In the genomic region with DNA sequence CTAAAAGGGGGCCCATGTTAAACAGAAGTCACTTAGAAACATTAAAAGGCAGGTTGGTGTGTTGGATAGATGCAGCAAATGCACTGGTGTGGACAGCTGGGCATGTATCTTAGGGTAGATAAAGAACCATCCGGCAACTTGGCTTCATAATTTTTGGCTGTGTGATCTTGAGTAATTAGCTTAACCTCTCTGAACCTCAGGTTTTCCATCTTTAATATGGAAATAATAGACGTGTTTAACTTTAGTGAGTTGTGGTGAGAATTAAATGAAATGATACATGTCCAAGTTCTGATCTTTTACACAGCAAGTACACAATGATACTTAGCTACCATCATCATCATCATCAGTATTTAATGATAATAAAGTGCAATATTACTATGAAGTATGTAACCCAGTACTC, we compare ENCODE assay signal across 31 cellular contexts.
DNase-seq lines count a peak whose midpoint lies in the region; ATAC-seq and TF ChIP-seq lines count a peak whose summit lies in the region.
"Had no signal": no experiment of that assay in that cellular context is flagged by ENCODE, and none has a peak within 500 bp of the region (broad histone marks: within the 10 kb centered on the region; RNA-seq: fewer than 3 reads in every experiment).

No MANE protein-coding gene starts in this region.

- no peak overlapping the region for H3K4me3 Mint-ChIP-seq in stimulated activated naive CD8-positive, alpha-beta T cell treated with anti-CD3 and anti-CD28 coated beads, Interleukin-15, Interleukin-2, amounts not matched to agents 100 ng/mL and 50 ng/mL, for 24 hours
- H3K4me3 Mint-ChIP-seq in activated naive CD8-positive, alpha-beta T cell treated with anti-CD3 and anti-CD28 coated beads for 36 hours: no peak overlapping the region
- H3K4me3 Mint-ChIP-seq in naive B cell: no peak overlapping the region
- no peak overlapping the region for H3K4me3 Mint-ChIP-seq in stimulated activated naive CD8-positive, alpha-beta T cell treated with anti-CD3 and anti-CD28 coated beads, Interleukin-15, amount 100 ng/mL, for 72 hours
- H3K4me3 Mint-ChIP-seq: activated T-helper 1 cell treated with anti-CD3 and anti-CD28 coated beads, Interleukin-12 subunit alpha, Interleukin-12 subunit beta, Interleukin-2, Interleukin-4 antibody, amounts not matched to agents 30 ng/mL and 10 ng/mL and 1 ng/mL, durations not matched to agents 14 hours and 24 hours and 36 hours; neural crest cell had no signal

- no peak for TF ChIP-seq POLR2A in tibial nerve (IDR thresholded peaks at IDR 0.05)

- no peak overlapping the region for H3K4me3 ChIP-seq in tibial nerve
- H3K4me3 ChIP-seq: breast epithelium, PC-9, right atrium auricular region, smooth muscle cell had no signal

- H3K4me1 Mint-ChIP-seq in stimulated activated naive CD8-positive, alpha-beta T cell treated with anti-CD3 and anti-CD28 coated beads, Interleukin-15, Interleukin-2, amounts not matched to agents 100 ng/mL and 50 ng/mL, for 24 hours (ENCODE audit: low read depth): peaks cover 88% of the 10 kb centered on the region
- peaks cover 75% of the 10 kb centered on the region for H3K4me1 Mint-ChIP-seq in activated naive CD8-positive, alpha-beta T cell treated with anti-CD3 and anti-CD28 coated beads for 36 hours
- H3K4me1 Mint-ChIP-seq in naive B cell: peaks cover 45 to 70% (median 68%) of the 10 kb centered on the region in 3 donors
- H3K4me1 Mint-ChIP-seq in stimulated activated naive CD8-positive, alpha-beta T cell treated with anti-CD3 and anti-CD28 coated beads, Interleukin-15, amount 100 ng/mL, for 72 hours: peaks cover 86% of the 10 kb centered on the region

- H3K36me3 ChIP-seq in tibial nerve: no peaks in the 10 kb centered on the region
- H3K36me3 ChIP-seq: breast epithelium, right atrium auricular region had no signal

- H3K27ac ChIP-seq in tibial nerve: no peak overlapping the region
- H3K27ac ChIP-seq: KMS-11, parathyroid adenoma, PC-9 had no signal

- H3K9me3 Mint-ChIP-seq in stimulated activated naive CD8-positive, alpha-beta T cell treated with anti-CD3 and anti-CD28 coated beads, Interleukin-15, Interleukin-2, amounts not matched to agents 100 ng/mL and 50 ng/mL, for 24 hours: no peaks in the 10 kb centered on the region
- peaks cover 10% of the 10 kb centered on the region for H3K9me3 Mint-ChIP-seq in activated naive CD8-positive, alpha-beta T cell treated with anti-CD3 and anti-CD28 coated beads for 36 hours
- H3K9me3 Mint-ChIP-seq in naive B cell: no peaks in the 10 kb centered on the region
- no peaks in the 10 kb centered on the region for H3K9me3 Mint-ChIP-seq in stimulated activated naive CD8-positive, alpha-beta T cell treated with anti-CD3 and anti-CD28 coated beads, Interleukin-15, amount 100 ng/mL, for 72 hours
- H3K9me3 Mint-ChIP-seq: activated T-helper 1 cell treated with anti-CD3 and anti-CD28 coated beads, Interleukin-12 subunit alpha, Interleukin-12 subunit beta, Interleukin-2, Interleukin-4 antibody, amounts not matched to agents 30 ng/mL and 10 ng/mL and 1 ng/mL, durations not matched to agents 14 hours and 24 hours and 36 hours; neural crest cell had no signal

- POLR2A ChIA-PET in GM10248 (lab: Yijun Ruan, JAX): no interaction called here

- H3K27ac Mint-ChIP-seq in stimulated activated naive CD8-positive, alpha-beta T cell treated with anti-CD3 and anti-CD28 coated beads, Interleukin-15, Interleukin-2, amounts not matched to agents 100 ng/mL and 50 ng/mL, for 24 hours: peak overlapping the region; percentile 49
- H3K27ac Mint-ChIP-seq in activated naive CD8-positive, alpha-beta T cell treated with anti-CD3 and anti-CD28 coated beads for 36 hours: peak overlapping the region; percentile 76
- peak overlapping the region in 5 of 6 donors; percentile 8 to 79 (median 50) for H3K27ac Mint-ChIP-seq in naive B cell
- H3K27ac Mint-ChIP-seq in stimulated activated naive CD8-positive, alpha-beta T cell treated with anti-CD3 and anti-CD28 coated beads, Interleukin-15, amount 100 ng/mL, for 72 hours: no peak overlapping the region
- H3K27ac Mint-ChIP-seq: activated T-helper 1 cell treated with anti-CD3 and anti-CD28 coated beads, Interleukin-12 subunit alpha, Interleukin-12 subunit beta, Interleukin-2, Interleukin-4 antibody, amounts not matched to agents 30 ng/mL and 10 ng/mL and 1 ng/mL, durations not matched to agents 14 hours and 24 hours and 36 hours had no signal

- TF ChIP-seq EP300 in tibial nerve (IDR thresholded peaks at IDR 0.05): no peak

- CTCF ChIA-PET in GM10248 (lab: Yijun Ruan, JAX): interaction anchor here (1.1 to 2.0 kb wide), 2 partner anchors 10 to 30 kb away, joined by 3 to 9 read pairs; no protein-coding TSS in a partner anchor

- H3K9me3 ChIP-seq in tibial nerve: no peaks in the 10 kb centered on the region
- H3K9me3 ChIP-seq: breast epithelium, right atrium auricular region, SK-N-SH had no signal

- WGBS in tibial nerve, 2 donors: 87 to 89% methylated on average over 2 of the region's 2 CpGs

- TF ChIP-seq CTCF in GM10248 (IDR thresholded peaks at IDR 0.05; ENCODE audit: control extremely low read depth, extremely low read depth, low read depth, missing control alignments): no peak
- no peak for TF ChIP-seq CTCF in tibial nerve (IDR thresholded peaks at IDR 0.05)

- H3K27me3 Mint-ChIP-seq in stimulated activated naive CD8-positive, alpha-beta T cell treated with anti-CD3 and anti-CD28 coated beads, Interleukin-15, Interleukin-2, amounts not matched to agents 100 ng/mL and 50 ng/mL, for 24 hours: no peaks in the 10 kb centered on the region
- H3K27me3 Mint-ChIP-seq in activated naive CD8-positive, alpha-beta T cell treated with anti-CD3 and anti-CD28 coated beads for 36 hours: no peaks in the 10 kb centered on the region
- H3K27me3 Mint-ChIP-seq in naive B cell: no peaks in the 10 kb centered on the region
- H3K27me3 Mint-ChIP-seq in stimulated activated naive CD8-positive, alpha-beta T cell treated with anti-CD3 and anti-CD28 coated beads, Interleukin-15, amount 100 ng/mL, for 72 hours: no peaks in the 10 kb centered on the region

- DNase-seq in stimulated activated naive CD8-positive, alpha-beta T cell treated with anti-CD3 and anti-CD28 coated beads, Interleukin-15, Interleukin-2, amounts not matched to agents 100 U/mL and 50 U/mL, for 24 hours: no peak
- DNase-seq in activated naive CD8-positive, alpha-beta T cell treated with anti-CD3 and anti-CD28 coated beads for 36 hours: no peak
- DNase-seq in naive B cell: no peak
- no peak for DNase-seq in GM10248 (ENCODE audit: extremely low spot score)
- no peak for DNase-seq in dermis blood vessel endothelial cell
- no peak for DNase-seq in tibial nerve (ENCODE audit: low spot score in 2 of 2)
- DNase-seq in stimulated activated naive CD8-positive, alpha-beta T cell treated with anti-CD3 and anti-CD28 coated beads, Interleukin-15, amount 100 ng/mL, for 72 hours: no peak
- DNase-seq: ACHN; activated CD4-positive, alpha-beta T cell treated with anti-CD3 and anti-CD28 coated beads, Interleukin-2, amount 50 U/mL, for 48 hours; activated CD8-positive, alpha-beta memory T cell treated with anti-CD3 and anti-CD28 coated beads, Interleukin-2, amount 50 U/mL, for 4 hours; activated naive CD4-positive, alpha-beta T cell treated with Interleukin-2 at 50 U/mL for 16 hours; amygdala; COR-L47; DMS79; hippocampal formation; MM.1S; NCI-H1105 treated with DMSO at 0.1 percent for 48 hours; NCI-H187 treated with DMSO at 0.1 percent for 48 hours; NCI-H524; NK-92 treated with Interleukin-12 subunit alpha and Interleukin-12 subunit beta, amount 100 ng/mL, for 24 hours; PC-9; SK-N-SH; stimulated activated naive CD4-positive, alpha-beta T cell treated with Interleukin-2 at 50 U/mL for 16 hours had no signal

- H3K4me1 ChIP-seq in tibial nerve: peaks cover 0 to 26% (median 5%) of the 10 kb centered on the region in 4 donors
- H3K4me1 ChIP-seq: parathyroid adenoma had no signal

- H3K36me3 Mint-ChIP-seq in stimulated activated naive CD8-positive, alpha-beta T cell treated with anti-CD3 and anti-CD28 coated beads, Interleukin-15, Interleukin-2, amounts not matched to agents 100 ng/mL and 50 ng/mL, for 24 hours (ENCODE audit: low read depth): peaks cover 34% of the 10 kb centered on the region
- H3K36me3 Mint-ChIP-seq in activated naive CD8-positive, alpha-beta T cell treated with anti-CD3 and anti-CD28 coated beads for 36 hours: peaks cover 74% of the 10 kb centered on the region
- peaks cover 0 to 7% of the 10 kb centered on the region in 2 donors for H3K36me3 Mint-ChIP-seq in naive B cell

- H3K27me3 ChIP-seq in tibial nerve: no peaks in the 10 kb centered on the region
- H3K27me3 ChIP-seq: breast epithelium, right atrium auricular region had no signal

- ATAC-seq in stimulated activated naive CD8-positive, alpha-beta T cell treated with anti-CD3 and anti-CD28 coated beads, Interleukin-15, Interleukin-2, amounts not matched to agents 100 U/mL and 50 U/mL, for 24 hours: no peak
- ATAC-seq in naive B cell (ENCODE audit: low read depth in 2 of 2): no peak
- ATAC-seq in stimulated activated naive CD8-positive, alpha-beta T cell treated with anti-CD3 and anti-CD28 coated beads, Interleukin-15, amount 100 ng/mL, for 72 hours: no peak

Comparison
In these comparisons a context has a peak if more than half of its experiments do, and no peak if none do; other contexts are left out.
1. H3K27ac Mint-ChIP-seq: peak in stimulated activated naive CD8-positive, alpha-beta T cell treated with anti-CD3 and anti-CD28 coated beads, Interleukin-15, Interleukin-2, amounts not matched to agents 100 ng/mL and 50 ng/mL, for 24 hours (single experiment), activated naive CD8-positive, alpha-beta T cell treated with anti-CD3 and anti-CD28 coated beads for 36 hours (single experiment) and naive B cell (5 of 6); none in stimulated activated naive CD8-positive, alpha-beta T cell treated with anti-CD3 and anti-CD28 coated beads, Interleukin-15, amount 100 ng/mL, for 72 hours (0 of 2).